24 cellular contexts compared by ENCODE assay signal in genomic region chr4:1302159-1302558, GRCh38. TPM values are rescaled to one million over a fixed set of nuclear protein-coding genes. Genes with fewer than 3 reads are reported as not detected.
DNase-seq lines count a peak whose midpoint lies in the region; ATAC-seq, FAIRE-seq and TF ChIP-seq lines count a peak whose summit lies in the region.
"Had no signal": no experiment of that assay in that cellular context is flagged by ENCODE, and none has a peak within 500 bp of the region (broad histone marks: within the 10 kb centered on the region; RNA-seq: fewer than 3 reads in every experiment).

No MANE protein-coding gene starts in this region.

- no peak for FAIRE-seq in GM12878 (lab: Jason Lieb, UNC)
- FAIRE-seq: G401.6, GM18507, H1, K562, RCC 7860 had no signal

- H3K36me3 Mint-ChIP-seq in stimulated activated naive CD8-positive, alpha-beta T cell treated with anti-CD3 and anti-CD28 coated beads, Interleukin-15, Interleukin-2, amounts not matched to agents 100 ng/mL and 50 ng/mL, for 24 hours (ENCODE audit: low read depth): peaks cover 62% of the 10 kb centered on the region
- peaks cover 28% of the 10 kb centered on the region for H3K36me3 Mint-ChIP-seq in WTC11
- peaks cover 4 to 15% of the 10 kb centered on the region in 2 donors for H3K36me3 Mint-ChIP-seq in activated naive CD4-positive, alpha-beta T cell treated with anti-CD3 and anti-CD28 coated beads, Interleukin-2, amount 50 U/mL, for 72 hours

- no peaks in the 10 kb centered on the region for H3K27me3 ChIP-seq in GM12878 (replicated peaks in 1 of 2; ENCODE audit: control insufficient read depth in 2 of 2, insufficient read depth in 2 of 2, low read length in 1 of 2)

- H3K4me1 ChIP-seq in GM12878 (ENCODE audit: control insufficient read depth, insufficient read depth, low read length): no peaks in the 10 kb centered on the region; the same call in 1 of the 2 replicates

- H3K4me1 Mint-ChIP-seq in stimulated activated naive CD8-positive, alpha-beta T cell treated with anti-CD3 and anti-CD28 coated beads, Interleukin-15, Interleukin-2, amounts not matched to agents 100 ng/mL and 50 ng/mL, for 24 hours (ENCODE audit: low read depth): peaks cover 58% of the 10 kb centered on the region
- peaks cover 69% of the 10 kb centered on the region for H3K4me1 Mint-ChIP-seq in stimulated activated naive CD8-positive, alpha-beta T cell treated with anti-CD3 and anti-CD28 coated beads, Interleukin-15, amount 100 ng/mL, for 72 hours
- peaks cover 20% of the 10 kb centered on the region for H3K4me1 Mint-ChIP-seq in WTC11

- H3K9me3 ChIP-seq in GM12878 (replicated peaks; ENCODE audit: control insufficient read depth, insufficient read depth, low read length): no peaks in the 10 kb centered on the region; the same call in 2 of the 3 replicates

- H2AFZ ChIP-seq in GM12878 (ENCODE audit: control insufficient read depth, low read depth, low read length): no peak overlapping the region

- DNase-seq in stimulated activated naive CD8-positive, alpha-beta T cell treated with anti-CD3 and anti-CD28 coated beads, Interleukin-15, amount 100 ng/mL, for 72 hours: no peak
- DNase-seq in RWPE1 (ENCODE audit: low spot score): no peak
- DNase-seq in GM12878 (ENCODE audit: low read depth, low spot score): no peak
- DNase-seq in WTC11 (ENCODE audit: low spot score): no peak
- no peak for DNase-seq in GM19240 (ENCODE audit: insufficient read length, low spot score)
- no peak for DNase-seq in activated naive CD4-positive, alpha-beta T cell treated with anti-CD3 and anti-CD28 coated beads, Interleukin-2, amount 50 U/mL, for 72 hours (ENCODE audit: low spot score in 2 of 2)
- DNase-seq: Calu3; CD8-positive, alpha-beta memory T cell; DMS153; NCI-H1092; NCI-H1436; NCI-H187 treated with DMSO at 0.1 percent for 48 hours; NCI-H2107; NCI-H446 treated with DMSO at 0.1 percent for 48 hours; NCI-H526 treated with DMSO at 0.1 percent for 48 hours; OCI-M1; SHP77 had no signal

- H3K4me2 ChIP-seq in GM12878 (ENCODE audit: control insufficient read depth, insufficient read depth): no peak overlapping the region

- WGBS in GM12878 (ENCODE audit: insufficient coverage, insufficient replicate concordance, low lambda C conversion rate, missing lambda C conversion rate): 50% methylated on average over 4 of the region's 4 CpGs

- ATAC-seq in stimulated activated naive CD8-positive, alpha-beta T cell treated with anti-CD3 and anti-CD28 coated beads, Interleukin-15, amount 100 ng/mL, for 72 hours: no peak
- ATAC-seq in GM12878 (no peak), WTC11 (no peak)
- no peak for ATAC-seq in activated naive CD4-positive, alpha-beta T cell treated with anti-CD3 and anti-CD28 coated beads, Interleukin-2, amount 50 U/mL, for 72 hours
- ATAC-seq: HCT116, K562 had no signal

- TF ChIP-seq CTCF in RWPE1 (conservative IDR thresholded peaks at IDR 0.05; ENCODE audit: low read depth): no peak
- no peak for TF ChIP-seq CTCF in GM12878 (IDR thresholded peaks at IDR 0.05 in 2 of 3, conservative IDR thresholded peaks at IDR 0.05 in 1 of 3; ENCODE audit: control insufficient read depth in 2 of 3, extremely low read depth in 1 of 3, insufficient read depth in 1 of 3, low read depth in 3 of 3, low read length in 3 of 3)
- TF ChIP-seq CTCF in WTC11 (IDR thresholded peaks at IDR 0.05): no peak

- H3K36me3 ChIP-seq in GM12878 (ENCODE audit: control insufficient read depth in 2 of 2, insufficient read depth in 2 of 2, low read length in 1 of 2): peaks cover 11 to 15% of the 10 kb centered on the region in 2 experiments; a peak in 3 of 4 replicates

- no peaks in the 10 kb centered on the region for H3K9me3 Mint-ChIP-seq in stimulated activated naive CD8-positive, alpha-beta T cell treated with anti-CD3 and anti-CD28 coated beads, Interleukin-15, Interleukin-2, amounts not matched to agents 100 ng/mL and 50 ng/mL, for 24 hours
- no peaks in the 10 kb centered on the region for H3K9me3 Mint-ChIP-seq in stimulated activated naive CD8-positive, alpha-beta T cell treated with anti-CD3 and anti-CD28 coated beads, Interleukin-15, amount 100 ng/mL, for 72 hours
- H3K9me3 Mint-ChIP-seq in WTC11: no peaks in the 10 kb centered on the region
- H3K9me3 Mint-ChIP-seq in activated naive CD4-positive, alpha-beta T cell treated with anti-CD3 and anti-CD28 coated beads, Interleukin-2, amount 50 U/mL, for 72 hours: no peaks in the 10 kb centered on the region
- H3K9me3 Mint-ChIP-seq: CD8-positive, alpha-beta memory T cell had no signal

- H3K9ac ChIP-seq in GM12878 (ENCODE audit: control insufficient read depth, insufficient read depth, low read length): no peak overlapping the region

- H3K27ac ChIP-seq in RWPE1 (peak overlapping the region; percentile 39; the same call in 1 of the 2 replicates), GM12878 (ENCODE audit: control insufficient read depth, insufficient read depth) (no peak overlapping the region)

- no peaks in the 10 kb centered on the region for H3K27me3 Mint-ChIP-seq in stimulated activated naive CD8-positive, alpha-beta T cell treated with anti-CD3 and anti-CD28 coated beads, Interleukin-15, Interleukin-2, amounts not matched to agents 100 ng/mL and 50 ng/mL, for 24 hours
- H3K27me3 Mint-ChIP-seq in stimulated activated naive CD8-positive, alpha-beta T cell treated with anti-CD3 and anti-CD28 coated beads, Interleukin-15, amount 100 ng/mL, for 72 hours: no peaks in the 10 kb centered on the region
- H3K27me3 Mint-ChIP-seq in WTC11 (ENCODE audit: low read depth): no peaks in the 10 kb centered on the region

- H4K20me1 ChIP-seq in GM12878 (ENCODE audit: control insufficient read depth, insufficient read depth): no peaks in the 10 kb centered on the region

- RAD21 ChIA-PET in GM12878 (lab: Charles Lee; ENCODE audit: unreplicated experiment): no interaction called here

- intact Hi-C loops in GM12878 (cut with micrococcal nuclease; ENCODE audit: unreplicated experiment): no loop called here

- TF ChIP-seq RAD21 in GM12878 (IDR thresholded peaks at IDR 0.05; ENCODE audit: insufficient read depth, low read depth, low read length): no peak

- SMC1A ChIA-PET in GM12878 (lab: Charles Lee; ENCODE audit: uncharacterized antibody, unreplicated experiment): no interaction called here

- H3K4me3 Mint-ChIP-seq in stimulated activated naive CD8-positive, alpha-beta T cell treated with anti-CD3 and anti-CD28 coated beads, Interleukin-15, Interleukin-2, amounts not matched to agents 100 ng/mL and 50 ng/mL, for 24 hours: no peak overlapping the region
- no peak overlapping the region for H3K4me3 Mint-ChIP-seq in stimulated activated naive CD8-positive, alpha-beta T cell treated with anti-CD3 and anti-CD28 coated beads, Interleukin-15, amount 100 ng/mL, for 72 hours
- H3K4me3 Mint-ChIP-seq in WTC11: no peak overlapping the region
- H3K4me3 Mint-ChIP-seq: CD8-positive, alpha-beta memory T cell had no signal

- no peak for TF ChIP-seq POLR2A in GM12878 (IDR thresholded peaks at IDR 0.05; ENCODE audit: low read depth, low read length)

- peak overlapping the region; percentile 1 for H3K27ac Mint-ChIP-seq in stimulated activated naive CD8-positive, alpha-beta T cell treated with anti-CD3 and anti-CD28 coated beads, Interleukin-15, Interleukin-2, amounts not matched to agents 100 ng/mL and 50 ng/mL, for 24 hours
- no peak overlapping the region for H3K27ac Mint-ChIP-seq in stimulated activated naive CD8-positive, alpha-beta T cell treated with anti-CD3 and anti-CD28 coated beads, Interleukin-15, amount 100 ng/mL, for 72 hours
- H3K27ac Mint-ChIP-seq in WTC11: no peak overlapping the region
- no peak overlapping the region for H3K27ac Mint-ChIP-seq in activated naive CD4-positive, alpha-beta T cell treated with anti-CD3 and anti-CD28 coated beads, Interleukin-2, amount 50 U/mL, for 72 hours

- peaks cover 8% of the 10 kb centered on the region for H3K79me2 ChIP-seq in GM12878 (ENCODE audit: control insufficient read depth, insufficient read depth, low read length)

- in situ Hi-C loops in GM12878 (cut with MboI): no loop called here

- POLR2A ChIA-PET in RWPE1 (lab: Yijun Ruan, JAX; ENCODE audit: low non-redundant PET) (no interaction called here), GM12878 (lab: Charles Lee) (no interaction called here), WTC11 (lab: Charles Lee) (no interaction called here)

- H3K4me3 ChIP-seq in GM12878: no peak overlapping the region
- H3K4me3 ChIP-seq: K562 had no signal

- TF ChIP-seq EP300 in GM12878 (IDR thresholded peaks at IDR 0.05; ENCODE audit: borderline replicate concordance in 1 of 2, control insufficient read depth in 1 of 2, low read depth in 2 of 2, low read length in 2 of 2): no peak

- BruUV-seq in GM12878 (replicated peaks; lab: Mats Ljungman, UMichigan): TSS peak; percentile 35

- CTCF ChIA-PET in RWPE1 (lab: Yijun Ruan, JAX) (no interaction called here), GM12878 (lab: Yijun Ruan, JAX) (interaction anchor here (0.6 kb wide), 1 partner anchor 13 kb away, joined by 3 read pairs; no protein-coding TSS in a partner anchor), WTC11 (lab: Charles Lee) (no interaction called here)

RNA-seq across cellular contexts. Expression of gene MAEA, which starts 12.5 kb away (rescaled TPM):
- total RNA-seq in GM12878 (2013; cell fraction: nucleolus; rRNA removed): 57.4 and 73.6 TPM in 2 replicates
- total RNA-seq in GM12878 (2014; rRNA removed) (47.1 and 52.1 TPM in 2 replicates), GM12878 (2014; rRNA removed; fragmentation: Illumina TruSeq; extraction: Trizol) (19.2 and 23.9 TPM in 2 replicates), GM12878 (2021) (61.7 and 63.1 TPM in 2 replicates), WTC11 (2021) (66.9 to 86.9 TPM (median 79.8 TPM) in 3 replicates)
- 13.5 TPM for polyA plus RNA-seq in GM12878 (2011; ENCODE audit: low read depth)
- polyA plus RNA-seq in GM12878 (2011; rRNA removed) (35.0 and 57.0 TPM in 2 replicates), GM12878 (2014; fragmentation: Illumina TruSeq; extraction: Trizol) (8.8 and 21.4 TPM in 2 replicates), GM12878 (2014; fragmentation: Nextera tagmentation; extraction: Ambion mirVana) (1 to 10 TPM; 3.6 to 7.5 TPM), GM12878 (2014; rRNA removed) (63.7 and 67.3 TPM in 2 replicates), GM12878 (2016; fragmentation: Nextera tagmentation; extraction: Ambion mirVana) (10 to 100 TPM; 63.6 to 67.1 TPM)
- 70.9 and 100 TPM in 2 replicates for polyA plus RNA-seq in GM12878 (2011; cell fraction: cytosol; rRNA removed)
- polyA plus RNA-seq in GM12878 (2011; cell fraction: nucleus; rRNA removed): 236 and 285 TPM in 2 replicates
- polyA plus RNA-seq in GM12878 (2012): 33.4 and 36.2 TPM in 2 replicates
- polyA minus RNA-seq in GM12878 (2011; rRNA and poly(A)+ RNA removed): 27.7 and 52.1 TPM in 2 replicates
- 26.6 and 31.9 TPM in 2 replicates for polyA minus RNA-seq in GM12878 (2011; cell fraction: cytosol; rRNA and poly(A)+ RNA removed)
- polyA minus RNA-seq in GM12878 (2011; cell fraction: nucleus; rRNA and poly(A)+ RNA removed): 42.7 and 54.5 TPM in 2 replicates
- total RNA-seq in activated naive CD4-positive, alpha-beta T cell treated with anti-CD3 and anti-CD28 coated beads, Interleukin-2, amount 50 U/mL, for 72 hours: 10 to 100 TPM; 42.8 to 50.1 TPM

RNA-seq across cellular contexts. Expression of gene UVSSA, which starts 44.8 kb away (rescaled TPM):
- 61.4 and 76.6 TPM in 2 replicates for total RNA-seq in GM12878 (2013; cell fraction: nucleolus; rRNA removed)
- total RNA-seq in GM12878 (2014; rRNA removed) (5.1 and 5.3 TPM in 2 replicates), GM12878 (2014; rRNA removed; fragmentation: Illumina TruSeq; extraction: Trizol) (2.6 and 3.1 TPM in 2 replicates), GM12878 (2021) (14.2 and 16.8 TPM in 2 replicates), WTC11 (2021) (36.9 to 41.5 TPM (median 40.4 TPM) in 3 replicates)
- polyA plus RNA-seq in GM12878 (2011; ENCODE audit: low read depth): 4.5 TPM
- polyA plus RNA-seq in GM12878 (2011; rRNA removed) (3.2 and 3.7 TPM in 2 replicates), GM12878 (2014; fragmentation: Illumina TruSeq; extraction: Trizol) (2.7 and 3.6 TPM in 2 replicates), GM12878 (2014; fragmentation: Nextera tagmentation; extraction: Ambion mirVana) (under 1 TPM; 0.34 to 0.82 TPM), GM12878 (2014; rRNA removed) (8.5 and 11.7 TPM in 2 replicates), GM12878 (2016; fragmentation: Nextera tagmentation; extraction: Ambion mirVana) (1 to 10 TPM; 3.4 to 3.6 TPM)
- 3.4 and 4.5 TPM in 2 replicates for polyA plus RNA-seq in GM12878 (2011; cell fraction: cytosol; rRNA removed)
- 51.4 and 66.4 TPM in 2 replicates for polyA plus RNA-seq in GM12878 (2011; cell fraction: nucleus; rRNA removed)
- 8.3 and 8.5 TPM in 2 replicates for polyA plus RNA-seq in GM12878 (2012)
- 2.9 and 4.9 TPM in 2 replicates for polyA minus RNA-seq in GM12878 (2011; rRNA and poly(A)+ RNA removed)
- polyA minus RNA-seq in GM12878 (2011; cell fraction: cytosol; rRNA and poly(A)+ RNA removed): 1.5 and 3.3 TPM in 2 replicates
- polyA minus RNA-seq in GM12878 (2011; cell fraction: nucleus; rRNA and poly(A)+ RNA removed): 9.3 and 15.8 TPM in 2 replicates
- 10 to 100 TPM; 19.1 to 23.8 TPM for total RNA-seq in activated naive CD4-positive, alpha-beta T cell treated with anti-CD3 and anti-CD28 coated beads, Interleukin-2, amount 50 U/mL, for 72 hours

RNA-seq across cellular contexts. Expression of gene CTBP1, which starts 53.2 kb away (rescaled TPM):
- 114 and 143 TPM in 2 replicates for total RNA-seq in GM12878 (2013; cell fraction: nucleolus; rRNA removed)
- total RNA-seq in GM12878 (2014; rRNA removed): 143 and 160 TPM in 2 replicates
- 53.9 and 62.2 TPM in 2 replicates for total RNA-seq in GM12878 (2014; rRNA removed; fragmentation: Illumina TruSeq; extraction: Trizol)
- 182 TPM in 2 replicates for total RNA-seq in GM12878 (2021)
- polyA plus RNA-seq in GM12878 (2011; ENCODE audit: low read depth): 42.6 TPM
- polyA plus RNA-seq in GM12878 (2011; rRNA removed): 59.1 and 78.2 TPM in 2 replicates
- 120 and 316 TPM in 2 replicates for polyA plus RNA-seq in GM12878 (2011; cell fraction: cytosol; rRNA removed)
- 515 and 586 TPM in 2 replicates for polyA plus RNA-seq in GM12878 (2011; cell fraction: nucleus; rRNA removed)
- polyA plus RNA-seq in GM12878 (2012): 132 and 134 TPM in 2 replicates
- 45.1 and 63.9 TPM in 2 replicates for polyA plus RNA-seq in GM12878 (2014; fragmentation: Illumina TruSeq; extraction: Trizol)
- 10 to 100 TPM in 1 of 2 experiments, 1 to 10 TPM in 1; 7.4 to 21.2 TPM for polyA plus RNA-seq in GM12878 (2014; fragmentation: Nextera tagmentation; extraction: Ambion mirVana)
- 164 and 182 TPM in 2 replicates for polyA plus RNA-seq in GM12878 (2014; rRNA removed)
- polyA plus RNA-seq in GM12878 (2016; fragmentation: Nextera tagmentation; extraction: Ambion mirVana): 10 to 100 TPM; 36.8 to 43.1 TPM
- polyA minus RNA-seq in GM12878 (2011; rRNA and poly(A)+ RNA removed): 94.5 and 212 TPM in 2 replicates
- 114 and 138 TPM in 2 replicates for polyA minus RNA-seq in GM12878 (2011; cell fraction: cytosol; rRNA and poly(A)+ RNA removed)
- polyA minus RNA-seq in GM12878 (2011; cell fraction: nucleus; rRNA and poly(A)+ RNA removed): 50.2 and 76.5 TPM in 2 replicates
- 143 to 167 TPM (median 159 TPM) in 3 replicates for total RNA-seq in WTC11 (2021)
- 100 to 1,000 TPM in 1 of 2 donors, 10 to 100 TPM in 1; 74.7 to 177 TPM for total RNA-seq in activated naive CD4-positive, alpha-beta T cell treated with anti-CD3 and anti-CD28 coated beads, Interleukin-2, amount 50 U/mL, for 72 hours
